10 cellular contexts compared by ENCODE assay signal in genomic region chr2:70888389-70888924, GRCh38. TPM values are rescaled to one million over a fixed set of nuclear protein-coding genes. Genes with fewer than 3 reads are reported as not detected.
DNase-seq lines count a peak whose midpoint lies in the region; ATAC-seq and TF ChIP-seq lines count a peak whose summit lies in the region.
"Had no signal": no experiment of that assay in that cellular context is flagged by ENCODE, and none has a peak within 500 bp of the region (broad histone marks: within the 10 kb centered on the region; RNA-seq: fewer than 3 reads in every experiment).

No MANE protein-coding gene starts in this region.

- no peaks in the 10 kb centered on the region for H3K79me1 ChIP-seq in IMR-90 (ENCODE audit: low read depth in 1 of 2, low read length in 2 of 2)

- no peak overlapping the region for H3K9ac ChIP-seq in IMR-90 (ENCODE audit: low read depth, low read length)

- peaks cover 43% of the 10 kb centered on the region for H3K27me3 ChIP-seq in CD8-positive, alpha-beta T cell (ENCODE audit: insufficient read depth, low read length)
- H3K27me3 ChIP-seq in IMR-90 (ENCODE audit: control insufficient read depth, insufficient read depth, low read length), result peaks cover 85% of the 10 kb centered on the region

- H3K14ac ChIP-seq in IMR-90 (replicated peaks; ENCODE audit: low read depth, low read length), result no peak overlapping the region

- TF ChIP-seq CTCF in CD8-positive, alpha-beta T cell (IDR thresholded peaks at IDR 0.05), result no peak
- TF ChIP-seq CTCF in IMR-90 (conservative IDR thresholded peaks at IDR 0.05; ENCODE audit: low read depth, low read length) (no peak), neural crest cell (conservative IDR thresholded peaks at IDR 0.05) (no peak)

- in situ Hi-C loops in IMR-90 (cut with MboI; ENCODE audit: low sequenced_read_pairs), result no loop called here

- peaks cover 67% of the 10 kb centered on the region for H3K27me3 Mint-ChIP-seq in CD8-positive, alpha-beta T cell (ENCODE audit: low read depth)
- peaks cover 89% of the 10 kb centered on the region for H3K27me3 Mint-ChIP-seq in dendritic cell treated with granulocyte-macrophage colony-stimulating factor and Interleukin-4, amounts not matched to agents 40 ng/mL and 50 ng/mL, for 4 days
- H3K27me3 Mint-ChIP-seq in neural crest cell (ENCODE audit: low read depth), result peaks cover 100% of the 10 kb centered on the region

- POLR2A ChIA-PET in CD8-positive, alpha-beta T cell (lab: Charles Lee), result no interaction called here
- POLR2A ChIA-PET in IMR-90 (lab: Charles Lee; ENCODE audit: unreplicated experiment), result no interaction called here

- H4K20me1 ChIP-seq in IMR-90 (ENCODE audit: insufficient read depth, low read length), result no peaks in the 10 kb centered on the region

- no peak for TF ChIP-seq RAD21 in IMR-90 (IDR thresholded peaks at IDR 0.05; ENCODE audit: low read length)

- no peak overlapping the region for H3K56ac ChIP-seq in IMR-90 (ENCODE audit: extremely low read depth, insufficient read depth, low read length)

- H2BK20ac ChIP-seq in IMR-90 (ENCODE audit: low read depth, low read length), result no peak overlapping the region

- H4K5ac ChIP-seq in IMR-90 (ENCODE audit: low read depth, low read length), result no peak overlapping the region

- no peak overlapping the region for H2BK15ac ChIP-seq in IMR-90 (ENCODE audit: low read depth, low read length)

- no peak overlapping the region for H2AK9ac ChIP-seq in IMR-90 (replicated peaks; ENCODE audit: low read depth, low read length, poor library complexity)

- H3K36me3 Mint-ChIP-seq in CD8-positive, alpha-beta T cell, result no peaks in the 10 kb centered on the region
- no peaks in the 10 kb centered on the region for H3K36me3 Mint-ChIP-seq in dendritic cell treated with granulocyte-macrophage colony-stimulating factor and Interleukin-4, amounts not matched to agents 40 ng/mL and 50 ng/mL, for 4 days (ENCODE audit: low read depth)
- H3K36me3 Mint-ChIP-seq in neural crest cell (ENCODE audit: low read depth), result peaks cover 5% of the 10 kb centered on the region

- peak; percentile 14 for ATAC-seq in CD8-positive, alpha-beta T cell
- no peak for ATAC-seq in IMR-90 (ENCODE audit: low read depth)
- no peak for ATAC-seq in HG03521 (IDR thresholded peaks at IDR 0.05; ENCODE audit: unreplicated experiment)

- H3K4me2 ChIP-seq in IMR-90 (ENCODE audit: low read depth, low read length), result peak overlapping the region; percentile 49; the same call in 1 of the 2 replicates

- H3K23ac ChIP-seq in IMR-90 (ENCODE audit: low read depth, low read length), result no peak overlapping the region

- no peak for TF ChIP-seq POLR2A in IMR-90 (IDR thresholded peaks at IDR 0.05; ENCODE audit: low read depth, low read length)

- BruUV-seq in IMR-90 (replicated peaks; lab: Mats Ljungman, UMichigan), result no TSS peak

- peak overlapping the region; percentile 68 for H2AFZ ChIP-seq in IMR-90 (replicated peaks; ENCODE audit: low read length, poor library complexity)

- H3K4me1 Mint-ChIP-seq in CD8-positive, alpha-beta T cell (ENCODE audit: low read depth), result peaks cover 26% of the 10 kb centered on the region
- H3K4me1 Mint-ChIP-seq in dendritic cell treated with granulocyte-macrophage colony-stimulating factor and Interleukin-4, amounts not matched to agents 40 ng/mL and 50 ng/mL, for 4 days (ENCODE audit: low read depth), result peaks cover 34% of the 10 kb centered on the region
- H3K4me1 Mint-ChIP-seq in neural crest cell, result peaks cover 28% of the 10 kb centered on the region

- H3K4me3 ChIP-seq in CD8-positive, alpha-beta T cell (ENCODE audit: low read depth, low read length), result no peak overlapping the region
- no peak overlapping the region for H3K4me3 ChIP-seq in IMR-90 (ENCODE audit: insufficient read depth, low read depth, low read length)

- intact Hi-C loops in CD8-positive, alpha-beta T cell (cut with DNase I, micrococcal nuclease), result no loop called here
- intact Hi-C loops in IMR-90 (cut with micrococcal nuclease), result no loop called here
- intact Hi-C loops in dendritic cell treated with granulocyte-macrophage colony-stimulating factor and Interleukin-4, amounts not matched to agents 40 ng/mL and 50 ng/mL, for 4 days (cut with micrococcal nuclease), result no loop called here

- peaks cover 24% of the 10 kb centered on the region for H3K4me1 ChIP-seq in CD8-positive, alpha-beta T cell (ENCODE audit: insufficient read depth, low read length)
- peaks cover 1% of the 10 kb centered on the region for H3K4me1 ChIP-seq in IMR-90 (ENCODE audit: control insufficient read depth, insufficient read depth, low read length)

- dilution Hi-C loops in IMR-90 (cut with HindIII; ENCODE audit: low sequenced_read_pairs, unreplicated experiment), result no loop called here

- no peak overlapping the region for H2AK5ac ChIP-seq in IMR-90 (ENCODE audit: low read depth, low read length)

- H3K4ac ChIP-seq in IMR-90 (ENCODE audit: low read depth, low read length), result no peak overlapping the region

- no peak overlapping the region for H2BK120ac ChIP-seq in IMR-90 (ENCODE audit: low read depth, low read length)

- no peak for DNase-seq in CD8-positive, alpha-beta T cell
- no peak for DNase-seq in IMR-90
- DNase-seq in neural crest cell (ENCODE audit: low read depth, low spot score), result no peak
- DNase-seq in NCI-H345 (lab: John Stamatoyannopoulos, UW), result no peak
- DNase-seq in SK-N-DZ (ENCODE audit: low spot score), result no peak
- no peak for DNase-seq in dermis blood vessel endothelial cell
- DNase-seq: effector memory CD4-positive, alpha-beta T cell had no signal

- no peaks in the 10 kb centered on the region for H3K36me3 ChIP-seq in CD8-positive, alpha-beta T cell (ENCODE audit: insufficient read depth, low read length)
- H3K36me3 ChIP-seq in IMR-90 (ENCODE audit: control insufficient read depth, insufficient read depth, low read length), result no peaks in the 10 kb centered on the region
- H3K36me3 ChIP-seq: Peyer's patch had no signal

- no peak overlapping the region for H3K18ac ChIP-seq in IMR-90 (ENCODE audit: low read depth, low read length)

- no peaks in the 10 kb centered on the region for H3K9me1 ChIP-seq in IMR-90 (ENCODE audit: insufficient read depth, low read length)

- H3K4me3 Mint-ChIP-seq in CD8-positive, alpha-beta T cell, result peak overlapping the region; percentile 75
- H3K4me3 Mint-ChIP-seq in dendritic cell treated with granulocyte-macrophage colony-stimulating factor and Interleukin-4, amounts not matched to agents 40 ng/mL and 50 ng/mL, for 4 days, result peak overlapping the region; percentile 78
- H3K4me3 Mint-ChIP-seq in neural crest cell, result peak overlapping the region; percentile 69

- CTCF ChIA-PET in CD8-positive, alpha-beta T cell (lab: Charles Lee), result interaction anchor here (0.6 to 1.2 kb wide), 2 partner anchors 17 to 98 kb away, joined by 3 to 4 read pairs; no protein-coding TSS in a partner anchor
- CTCF ChIA-PET in IMR-90 (lab: Yijun Ruan, JAX), result no interaction called here

- no peak overlapping the region for H3K27ac Mint-ChIP-seq in CD8-positive, alpha-beta T cell
- no peak overlapping the region for H3K27ac Mint-ChIP-seq in dendritic cell treated with granulocyte-macrophage colony-stimulating factor and Interleukin-4, amounts not matched to agents 40 ng/mL and 50 ng/mL, for 4 days
- no peak overlapping the region for H3K27ac Mint-ChIP-seq in neural crest cell (ENCODE audit: unreplicated experiment)

- WGBS in IMR-90 (ENCODE audit: extremely low coverage in 2 of 2, insufficient read length in 1 of 2), 2 experiments, result 0% methylated on average over 14 of the region's 27 CpGs; no CpG with 5 or more reads in 1 of the 2 experiments

- no peaks in the 10 kb centered on the region for H3K9me3 Mint-ChIP-seq in CD8-positive, alpha-beta T cell
- H3K9me3 Mint-ChIP-seq in dendritic cell treated with granulocyte-macrophage colony-stimulating factor and Interleukin-4, amounts not matched to agents 40 ng/mL and 50 ng/mL, for 4 days, result no peaks in the 10 kb centered on the region
- peaks cover 1% of the 10 kb centered on the region for H3K9me3 Mint-ChIP-seq in neural crest cell

- H4K91ac ChIP-seq in IMR-90 (ENCODE audit: insufficient read depth, low read depth, low read length), result no peak overlapping the region

- no peak overlapping the region for H3K27ac ChIP-seq in CD8-positive, alpha-beta T cell (ENCODE audit: low read depth, low read length)
- H3K27ac ChIP-seq in IMR-90 (ENCODE audit: insufficient read depth, low read length), result no peak overlapping the region
- H3K27ac ChIP-seq: Peyer's patch had no signal

- no peak overlapping the region for H2BK5ac ChIP-seq in IMR-90 (ENCODE audit: low read depth, low read length, poor library complexity, severe bottlenecking)

- no peak overlapping the region for H4K8ac ChIP-seq in IMR-90 (ENCODE audit: low read depth in 2 of 2, low read length in 2 of 2)

- no peaks in the 10 kb centered on the region for H3K9me3 ChIP-seq in CD8-positive, alpha-beta T cell (ENCODE audit: low read length)
- peaks cover 4% of the 10 kb centered on the region; the same call in 1 of the 2 replicates for H3K9me3 ChIP-seq in IMR-90 (ENCODE audit: control insufficient read depth, insufficient read depth, low read length)
- H3K9me3 ChIP-seq: Peyer's patch had no signal

RNA-seq across cellular contexts. Expression of gene VAX2, which starts 11.9 kb away (rescaled TPM):
- not detected for total RNA-seq in CD8-positive, alpha-beta T cell
- total RNA-seq in IMR-90 (2012; rRNA removed), result 0.36 and 0.56 TPM in 2 replicates
- 1.5 and 2.4 TPM in 2 replicates for polyA plus RNA-seq in IMR-90 (2012; rRNA removed)
- polyA plus RNA-seq in IMR-90 (2012; cell fraction: cytosol; rRNA removed), result 3.2 and 3.5 TPM in 2 replicates
- 6.0 and 12.7 TPM in 2 replicates for polyA plus RNA-seq in IMR-90 (2012; cell fraction: nucleus; rRNA removed; ENCODE audit: low replicate concordance)
- 6.3 and 8.6 TPM in 2 replicates for total RNA-seq in neural crest cell
- polyA plus RNA-seq in SK-N-DZ (2014; cell fraction: cytosol; rRNA removed), result 9.4 and 12.9 TPM in 2 replicates
- polyA plus RNA-seq in SK-N-DZ (2014; cell fraction: nucleus; rRNA removed), result 16.6 and 16.8 TPM in 2 replicates
- 0.17 TPM in 1 of 2 replicates, not detected in the other for total RNA-seq in dermis blood vessel endothelial cell
- total RNA-seq: Peyer's patch had no signal

RNA-seq across cellular contexts. Expression of gene ATP6V1B1, which starts 47.2 kb away (rescaled TPM):
- total RNA-seq in CD8-positive, alpha-beta T cell, result not detected
- total RNA-seq in IMR-90 (2012; rRNA removed), result 0.28 TPM in 1 of 2 replicates, not detected in the other
- polyA plus RNA-seq in IMR-90 (2012; rRNA removed), result 1.3 and 1.4 TPM in 2 replicates
- polyA plus RNA-seq in IMR-90 (2012; cell fraction: cytosol; rRNA removed), result 0.51 TPM in 1 of 2 replicates, not detected in the other
- polyA plus RNA-seq in IMR-90 (2012; cell fraction: nucleus; rRNA removed; ENCODE audit: low replicate concordance), result 17.8 and 20.6 TPM in 2 replicates
- 4.3 and 4.6 TPM in 2 replicates for total RNA-seq in neural crest cell
- 1.7 and 1.8 TPM in 2 replicates for polyA plus RNA-seq in SK-N-DZ (2014; cell fraction: cytosol; rRNA removed)
- polyA plus RNA-seq in SK-N-DZ (2014; cell fraction: nucleus; rRNA removed), result 18.6 and 32.4 TPM in 2 replicates
- total RNA-seq in dermis blood vessel endothelial cell, result not detected in 2 replicates

RNA-seq across cellular contexts. Expression of gene CD207, which starts 52.8 kb away (rescaled TPM):
- not detected for total RNA-seq in CD8-positive, alpha-beta T cell
- total RNA-seq in IMR-90 (2012; rRNA removed) (not detected in 2 replicates), neural crest cell (not detected in 2 replicates), dermis blood vessel endothelial cell (not detected in 2 replicates)
- not detected in 2 replicates for polyA plus RNA-seq in IMR-90 (2012; rRNA removed)
- polyA plus RNA-seq in IMR-90 (2012; cell fraction: cytosol; rRNA removed), result not detected in 2 replicates
- not detected in 2 replicates for polyA plus RNA-seq in IMR-90 (2012; cell fraction: nucleus; rRNA removed; ENCODE audit: low replicate concordance)
- polyA plus RNA-seq in SK-N-DZ (2014; cell fraction: cytosol; rRNA removed), result 1.5 and 2.0 TPM in 2 replicates
- 4.7 and 5.3 TPM in 2 replicates for polyA plus RNA-seq in SK-N-DZ (2014; cell fraction: nucleus; rRNA removed)
- total RNA-seq: Peyer's patch had no signal
